10 cellular contexts compared by ENCODE assay signal in the genomic region with DNA sequence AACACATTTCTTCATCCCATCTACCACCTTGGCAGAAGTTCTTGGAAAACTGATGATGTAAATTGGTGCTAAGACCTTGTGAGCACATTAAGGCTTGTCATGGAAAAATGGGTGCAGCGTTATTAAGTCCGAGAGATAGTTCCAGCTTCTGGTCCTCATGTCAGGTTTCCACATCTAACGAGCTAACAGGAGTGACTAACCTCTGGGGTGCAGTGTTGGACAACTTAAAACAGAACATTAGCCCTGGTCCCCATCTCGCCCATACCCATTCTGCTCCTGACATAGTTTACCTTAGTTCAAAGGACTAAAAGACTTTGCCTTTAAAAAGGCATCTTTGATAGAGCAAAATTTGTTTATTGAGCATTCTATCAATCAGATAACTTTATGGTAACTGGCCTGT.
A peak's percentile ranks its signal among the peaks of the same experiment; 100 is the strongest.
DNase-seq lines count a peak whose midpoint lies in the region; ATAC-seq and TF ChIP-seq lines count a peak whose summit lies in the region.
"Had no signal": no experiment of that assay in that cellular context is flagged by ENCODE, and none has a peak within 500 bp of the region (broad histone marks: within the 10 kb centered on the region; RNA-seq: fewer than 3 reads in every experiment).

No MANE protein-coding gene starts in this region.

- no peak overlapping the region for H2BK12ac ChIP-seq in mesenchymal stem cell (ENCODE audit: low read length in 2 of 2)

- no peak overlapping the region for H3K4me2 ChIP-seq in mesenchymal stem cell (ENCODE audit: low read length, poor library complexity, severe bottlenecking)

- DNase-seq in DMS114 treated with DMSO at 0.1 percent for 48 hours (lab: John Stamatoyannopoulos, UW; ENCODE audit: unreplicated experiment) (peak; percentile 22), KBM-7 (peak; percentile 33), adipocyte (ENCODE audit: low read depth) (peak; percentile 36), mesenchymal stem cell (peak; percentile 15), RPMI8226 (no peak), CD1c-positive myeloid dendritic cell (ENCODE audit: extremely low spot score) (no peak), Peyer's patch (no peak)
- DNase-seq: activated naive CD8-positive, alpha-beta T cell treated with anti-CD3 and anti-CD28 coated beads, Interleukin-2, amount 10 ng/mL, durations not matched to agents 7 days and 5 days; NCI-H187 had no signal

- WGBS in mesenchymal stem cell = 72% methylated on average over 3 of the region's 4 CpGs

- H3K9ac ChIP-seq in adipocyte (ENCODE audit: low read length) (no peak overlapping the region), mesenchymal stem cell (ENCODE audit: low read length) (no peak overlapping the region)

- no peak overlapping the region for H2BK120ac ChIP-seq in mesenchymal stem cell (ENCODE audit: low read depth, low read length)

- no peak overlapping the region for H2BK15ac ChIP-seq in mesenchymal stem cell (ENCODE audit: low read depth, poor library complexity, severe bottlenecking)

- no peak for TF ChIP-seq POLR2A in Peyer's patch (IDR thresholded peaks at IDR 0.05)

- H4K8ac ChIP-seq in mesenchymal stem cell (ENCODE audit: low read length) = no peak overlapping the region

- no peaks in the 10 kb centered on the region for H3K36me3 ChIP-seq in adipocyte (ENCODE audit: control insufficient read depth, insufficient read depth, low read length, severe bottlenecking)
- H3K36me3 ChIP-seq in mesenchymal stem cell (ENCODE audit: control insufficient read depth in 1 of 2, insufficient read depth in 2 of 2, low read depth in 1 of 2, low read length in 2 of 2) = no peaks in the 10 kb centered on the region
- H3K36me3 ChIP-seq in Peyer's patch = no peaks in the 10 kb centered on the region

- H3K27ac ChIP-seq in mesenchymal stem cell (ENCODE audit: low read length, poor library complexity, severe bottlenecking) (no peak overlapping the region), Peyer's patch (no peak overlapping the region)

- TF ChIP-seq CTCF in Peyer's patch (IDR thresholded peaks at IDR 0.05) = peak in 3 of 6 experiments; percentile 33 to 55 (median 49)

- H3K27me3 ChIP-seq in adipocyte (replicated peaks; ENCODE audit: control insufficient read depth, insufficient read depth, low read length) (peaks cover 18% of the 10 kb centered on the region), mesenchymal stem cell (ENCODE audit: control insufficient read depth in 1 of 2, insufficient read depth in 1 of 2, low read length in 2 of 2) (peaks cover 12 to 44% of the 10 kb centered on the region in 2 experiments), Peyer's patch (no peaks in the 10 kb centered on the region)

- ATAC-seq in HG02588 (IDR thresholded peaks at IDR 0.05; ENCODE audit: unreplicated experiment) = no peak

- no peak overlapping the region for H3K23ac ChIP-seq in mesenchymal stem cell (ENCODE audit: low read length in 2 of 2)

- H2BK5ac ChIP-seq in mesenchymal stem cell (ENCODE audit: low read depth, low read length, poor library complexity, severe bottlenecking) = no peak overlapping the region

- no peak overlapping the region for H3K4ac ChIP-seq in mesenchymal stem cell (ENCODE audit: low read depth in 1 of 2, low read length in 2 of 2)

- H4K91ac ChIP-seq in mesenchymal stem cell (ENCODE audit: low read length) = no peak overlapping the region

- H2AK5ac ChIP-seq in mesenchymal stem cell (ENCODE audit: low read length, severe bottlenecking) = no peak overlapping the region

- no peaks in the 10 kb centered on the region for H3K79me1 ChIP-seq in mesenchymal stem cell (replicated peaks; ENCODE audit: low read length, poor library complexity, severe bottlenecking)

- no peaks in the 10 kb centered on the region for H3K4me1 ChIP-seq in adipocyte (ENCODE audit: control insufficient read depth, insufficient read depth, low read length)
- H3K4me1 ChIP-seq in mesenchymal stem cell (ENCODE audit: control insufficient read depth, insufficient read depth, low read depth, low read length) = no peaks in the 10 kb centered on the region
- peaks cover 0 to 7% (median 0%) of the 10 kb centered on the region in 4 donors for H3K4me1 ChIP-seq in Peyer's patch

- H3K4me3 ChIP-seq in adipocyte (ENCODE audit: low read length) = no peak overlapping the region
- H3K4me3 ChIP-seq in mesenchymal stem cell (ENCODE audit: insufficient read depth in 1 of 2, low read depth in 1 of 2, low read length in 2 of 2) = no peak overlapping the region
- H3K4me3 ChIP-seq in Peyer's patch = no peak overlapping the region

- in situ Hi-C loops in KBM-7 (cut with MboI; ENCODE audit: low pct_unique_long_range_greater_than_20kb, low sequenced_read_pairs) = loop anchor here (25.0 kb wide), 1 partner anchor 128 kb away; no protein-coding TSS in a partner anchor

- H2AFZ ChIP-seq in mesenchymal stem cell (ENCODE audit: low read depth, low read length) = no peak overlapping the region

- H3K9me3 ChIP-seq in adipocyte (ENCODE audit: control insufficient read depth, low read length) (no peaks in the 10 kb centered on the region), mesenchymal stem cell (ENCODE audit: control insufficient read depth, low read length) (no peaks in the 10 kb centered on the region), Peyer's patch (no peaks in the 10 kb centered on the region)

- H3K14ac ChIP-seq in mesenchymal stem cell (ENCODE audit: low read length in 2 of 2) = no peak overlapping the region

- no peak overlapping the region for H3K18ac ChIP-seq in mesenchymal stem cell (ENCODE audit: low read depth in 1 of 2, low read length in 2 of 2)

Comparison
In these comparisons a context has a peak if more than half of its experiments do, and no peak if none do; other contexts are left out.
1. DNase-seq: peak in DMS114 treated with DMSO at 0.1 percent for 48 hours (single experiment), KBM-7 (single experiment), adipocyte (single experiment) and mesenchymal stem cell (single experiment); none in RPMI8226 (single experiment), CD1c-positive myeloid dendritic cell (single experiment) and Peyer's patch (0 of 3).